Comparison of ENCODE assay signal across 1 cellular context in genomic region chr6:39210437-39210836, GRCh38.
TF ChIP-seq lines count a peak whose summit lies in the region.

No MANE protein-coding gene starts in this region.

TF ChIP-seq in HepG2, 621 proteins besides CTCF, POLR2A, EP300 and RAD21 (continued from another document):
- TF ChIP-seq KLF6 (CRISPR knock-in tag; IDR thresholded peaks at IDR 0.05) (no peak), ZNF138 (CRISPR knock-in tag; IDR thresholded peaks at IDR 0.05; ENCODE audit: low read depth) (no peak), POGK (CRISPR knock-in tag; conservative IDR thresholded peaks at IDR 0.05) (no peak), SMARCC2 (IDR thresholded peaks at IDR 0.05) (no peak), NRL (CRISPR knock-in tag; IDR thresholded peaks at IDR 0.05; ENCODE audit: borderline replicate concordance) (no peak), MAF1 (CRISPR knock-in tag; IDR thresholded peaks at IDR 0.05; ENCODE audit: borderline replicate concordance) (no peak), CHD4 (IDR thresholded peaks at IDR 0.05; ENCODE audit: borderline replicate concordance, low read length) (no peak), EEA1 (CRISPR knock-in tag; IDR thresholded peaks at IDR 0.05; ENCODE audit: borderline replicate concordance) (no peak), ZNF713 (CRISPR knock-in tag; IDR thresholded peaks at IDR 0.05) (no peak), ZBTB40 (IDR thresholded peaks at IDR 0.05) (no peak), ZBTB40 (CRISPR knock-in tag; IDR thresholded peaks at IDR 0.05) (no peak), SNRNP70 (IDR thresholded peaks at IDR 0.05; ENCODE audit: low read depth, low read length) (no peak), ZFP36L2 (CRISPR knock-in tag; IDR thresholded peaks at IDR 0.05) (no peak)
TF ChIP-seq in HepG2: peak in this region for 0.
